Comparison of ENCODE assay signal across 22 cellular contexts in the genomic region with DNA sequence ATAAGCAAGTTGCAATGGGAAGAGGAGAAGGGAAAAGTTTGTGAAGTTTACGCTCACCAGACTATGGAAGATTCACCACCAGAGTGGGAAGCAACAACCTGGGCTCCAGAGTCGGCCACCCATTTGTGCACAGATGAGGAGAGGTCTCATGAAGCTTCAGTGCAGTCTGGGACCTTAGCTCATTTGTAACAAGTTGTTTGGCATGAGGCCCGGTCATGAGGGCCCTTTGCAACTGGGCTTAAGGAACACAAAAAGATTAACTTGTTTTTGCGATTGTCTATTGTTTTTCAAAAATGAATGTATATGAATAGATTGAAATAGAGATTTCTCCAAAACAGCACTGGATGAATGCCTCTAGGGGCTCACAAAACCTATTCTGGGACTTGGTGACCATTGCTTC.
"Had no signal": no experiment of that assay in that cellular context is flagged by ENCODE, and none has a peak within 500 bp of the region (broad histone marks: within the 10 kb centered on the region; RNA-seq: fewer than 3 reads in every experiment).

No MANE protein-coding gene starts in this region.

- H3K4me1 ChIP-seq: SJSA1 had no signal

- H3K36me3 ChIP-seq: MG63, SJSA1 had no signal

- H3K9me3 ChIP-seq: MG63, SJSA1 had no signal

- H3K27ac ChIP-seq: SJSA1, SK-N-MC had no signal

- DNase-seq: IMR-90, Karpas-422, KG1, MG63, NCI-H1092, NCI-H1105 treated with DMSO at 0.1 percent for 48 hours, NCI-H1417 treated with DMSO at 0.1 percent for 48 hours, NCI-H146, NCI-H1694 treated with DMSO at 0.1 percent for 48 hours, NCI-H1930, NCI-H2081, NCI-H2107, NCI-H2227 treated with DMSO at 0.1 percent for 48 hours, NCI-H524, NCI-H69, NCI-H774, Right ventricle myocardium superior, RPMI8226, SIG-M5 had no signal

- H3K4me3 ChIP-seq: MG63, SJSA1, SK-N-MC had no signal

- H3K27me3 ChIP-seq: MG63, SJSA1 had no signal

- ATAC-seq: HepG2 had no signal
